Comparison of ENCODE assay signal across 16 cellular contexts in genomic region chr17:43456029-43456428, GRCh38. TPM values are rescaled to one million over a fixed set of nuclear protein-coding genes. Genes with fewer than 3 reads are reported as not detected.
DNase-seq lines count a peak whose midpoint lies in the region; ATAC-seq and TF ChIP-seq lines count a peak whose summit lies in the region.
"Had no signal": no experiment of that assay in that cellular context is flagged by ENCODE, and none has a peak within 500 bp of the region (broad histone marks: within the 10 kb centered on the region; RNA-seq: fewer than 3 reads in every experiment).

No MANE protein-coding gene starts in this region.

- DNase-seq in left ventricle myocardium inferior (no peak), left cardiac atrium (no peak), endodermal cell (no peak), right lobe of liver (no peak), DMS53 treated with DMSO at 0.1 percent for 48 hours (lab: John Stamatoyannopoulos, UW; ENCODE audit: unreplicated experiment) (no peak), MV-4-11 (lab: John Stamatoyannopoulos, UW) (no peak), anterior cingulate cortex (lab: John Stamatoyannopoulos, UW) (no peak)
- DNase-seq: 8988T; ACHN; C1 segment of cervical spinal cord; CD4-positive, alpha-beta T cell; DMS79; GOT3; H9 had no signal

- no peaks in the 10 kb centered on the region for H3K36me3 ChIP-seq in left ventricle myocardium inferior
- H3K36me3 ChIP-seq in endodermal cell (ENCODE audit: control insufficient read depth, insufficient read depth, low read length), result no peaks in the 10 kb centered on the region
- no peaks in the 10 kb centered on the region for H3K36me3 ChIP-seq in right lobe of liver

- no peak overlapping the region for H3K27ac Mint-ChIP-seq in endodermal cell
- H3K27ac Mint-ChIP-seq: CD4-positive, alpha-beta T cell; H9 had no signal

- no peaks in the 10 kb centered on the region for H3K9me3 ChIP-seq in left ventricle myocardium inferior (replicated peaks)
- no peaks in the 10 kb centered on the region for H3K9me3 ChIP-seq in endodermal cell (ENCODE audit: control insufficient read depth, low read length)
- H3K9me3 ChIP-seq in right lobe of liver, result no peaks in the 10 kb centered on the region

- TF ChIP-seq CTCF in left ventricle myocardium inferior (IDR thresholded peaks at IDR 0.05; ENCODE audit: borderline replicate concordance), result no peak
- TF ChIP-seq CTCF in endodermal cell (conservative IDR thresholded peaks at IDR 0.05), result no peak
- no peak for TF ChIP-seq CTCF in right lobe of liver (IDR thresholded peaks at IDR 0.05)

- H3K4me1 Mint-ChIP-seq in endodermal cell, result peaks cover 43% of the 10 kb centered on the region

- peaks cover 28% of the 10 kb centered on the region for H3K4me1 ChIP-seq in left ventricle myocardium inferior
- H3K4me1 ChIP-seq in endodermal cell (ENCODE audit: control insufficient read depth, insufficient read depth, low read length), result peaks cover 20% of the 10 kb centered on the region
- H3K4me1 ChIP-seq in right lobe of liver, result peaks cover 0 to 66% (median 26%) of the 10 kb centered on the region in 4 donors

- 97 to 98% methylated on average over 4 to 6 of the region's 6 CpGs for WGBS in endodermal cell (ENCODE audit: insufficient coverage in 1 of 2, insufficient read length in 1 of 2), 2 experiments
- WGBS in right lobe of liver (ENCODE audit: insufficient coverage, low coverage, low lambda C conversion rate, missing lambda C conversion rate), result 92% methylated on average over 6 of the region's 6 CpGs

- TF ChIP-seq POLR2A in right lobe of liver (IDR thresholded peaks at IDR 0.05), result no peak

- H3K9me3 Mint-ChIP-seq in endodermal cell, result peaks cover 13% of the 10 kb centered on the region
- H3K9me3 Mint-ChIP-seq: CD4-positive, alpha-beta T cell had no signal

- H3K27ac ChIP-seq in left ventricle myocardium inferior (replicated peaks) (peak overlapping the region; percentile 74), endodermal cell (ENCODE audit: low read depth, low read length) (peak overlapping the region; percentile 13), right lobe of liver (peak overlapping the region; percentile 42 to 83 (median 70))

- H3K27me3 ChIP-seq in left ventricle myocardium inferior (ENCODE audit: low read depth), result no peaks in the 10 kb centered on the region
- no peaks in the 10 kb centered on the region for H3K27me3 ChIP-seq in endodermal cell (ENCODE audit: control insufficient read depth, insufficient read depth, low read length, poor library complexity, severe bottlenecking)
- no peaks in the 10 kb centered on the region for H3K27me3 ChIP-seq in right lobe of liver

- intact Hi-C loops in left ventricle myocardium inferior (cut with micrococcal nuclease) (no loop called here), left cardiac atrium (cut with DNase I) (no loop called here), right lobe of liver (cut with DNase I) (no loop called here)

- no peak overlapping the region for H3K9ac ChIP-seq in endodermal cell (ENCODE audit: extremely low read depth, low read length, poor library complexity, severe bottlenecking)

- no peak for ATAC-seq in left cardiac atrium
- ATAC-seq in right lobe of liver, result no peak
- no peak for ATAC-seq in activated CD4-positive, CD25-positive, alpha-beta regulatory T cell treated with anti-CD3 and anti-CD28 coated beads, Interleukin-2, amount 50 U/mL, for 24 hours
- ATAC-seq: GM12878 had no signal

- H3K4me3 ChIP-seq in left ventricle myocardium inferior, result no peak overlapping the region
- H3K4me3 ChIP-seq in endodermal cell (ENCODE audit: low read length), result no peak overlapping the region
- no peak overlapping the region for H3K4me3 ChIP-seq in right lobe of liver
- H3K4me3 ChIP-seq: GM12878 had no signal

- no peak overlapping the region for H3K4me3 Mint-ChIP-seq in endodermal cell
- H3K4me3 Mint-ChIP-seq: CD4-positive, alpha-beta T cell; H9 had no signal

- H3K36me3 Mint-ChIP-seq in endodermal cell (ENCODE audit: low read depth), result peaks cover 2% of the 10 kb centered on the region

- H3K27me3 Mint-ChIP-seq in endodermal cell (ENCODE audit: insufficient read depth), result no peaks in the 10 kb centered on the region

RNA-seq across cellular contexts. Expression of gene DHX8, which starts 27.7 kb away (rescaled TPM):
- total RNA-seq in left ventricle myocardium inferior, result 26.0 TPM
- 10 to 100 TPM; 27.1 to 35.2 TPM for total RNA-seq in left cardiac atrium
- total RNA-seq in endodermal cell, result 10 to 100 TPM; 53.3 to 57.1 TPM
- polyA plus RNA-seq in endodermal cell (2013, experiment 1 of 2), result 33.7 TPM
- polyA plus RNA-seq in endodermal cell (2013, experiment 2 of 2), result 32.4 TPM
- 10 to 100 TPM; 14.1 to 18.6 (median 17.5) TPM for total RNA-seq in right lobe of liver

RNA-seq across cellular contexts. Expression of gene ARL4D, which starts 57.2 kb away (rescaled TPM):
- total RNA-seq in left ventricle myocardium inferior (7.1 TPM), left cardiac atrium (10 to 100 TPM; 11.8 to 12.8 TPM), endodermal cell (100 to 1,000 TPM; 129 to 142 TPM), right lobe of liver (10 to 100 TPM; 10.9 to 31.8 (median 13.2) TPM)
- 47.0 TPM for polyA plus RNA-seq in endodermal cell (2013, experiment 1 of 2)
- 62.6 TPM for polyA plus RNA-seq in endodermal cell (2013, experiment 2 of 2)

Comparison
In these comparisons a context has a peak if more than half of its experiments do, and no peak if none do; other contexts are left out.
1. H3K27ac ChIP-seq: peak in every context shown above with its lines; median percentile 74 in left ventricle myocardium inferior; 70 in right lobe of liver; 13 in endodermal cell.